Comparison of ENCODE assay signal across 15 cellular contexts in the genomic region with DNA sequence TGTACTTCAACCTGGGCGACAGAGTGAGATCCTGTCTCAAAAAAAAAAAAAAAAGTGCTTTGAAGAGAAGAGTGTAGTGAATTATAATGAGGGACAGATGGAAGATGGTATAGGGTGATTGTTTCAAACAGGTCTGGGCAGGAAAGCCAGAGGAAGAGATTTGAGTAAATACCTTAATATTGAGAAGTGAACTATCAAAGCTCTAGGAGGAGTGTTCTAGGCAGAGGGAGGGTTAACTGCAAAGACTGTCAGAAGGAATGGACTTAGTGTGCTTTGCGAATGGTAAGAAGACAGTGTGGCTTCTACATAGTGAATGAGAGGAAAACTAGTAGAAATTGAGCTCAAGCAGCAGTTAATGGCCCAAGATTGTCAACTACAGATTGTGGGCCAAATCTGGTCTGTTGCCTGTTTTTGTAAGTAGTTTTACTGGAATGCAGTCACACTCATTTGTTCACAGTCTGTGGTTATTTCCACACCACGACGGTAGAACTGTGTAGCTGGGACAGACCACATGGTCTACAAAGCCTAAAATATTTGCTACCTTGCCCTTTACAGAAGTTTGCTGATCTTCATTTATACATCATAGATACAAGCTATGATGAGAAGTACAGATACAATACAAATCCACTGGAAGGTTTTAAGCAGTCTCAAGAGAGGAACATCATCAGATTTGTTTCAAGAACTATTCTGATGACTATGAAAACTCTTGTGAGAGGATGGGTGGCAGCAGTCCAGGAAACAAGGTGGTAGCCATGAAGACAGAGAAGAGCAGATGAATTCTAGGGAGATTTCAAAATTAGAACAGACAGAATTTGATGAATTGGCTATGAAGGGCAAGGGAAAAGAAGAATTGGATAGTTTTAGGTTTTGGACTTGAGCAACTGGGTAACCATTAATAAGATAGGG. TPM values are rescaled to one million over a fixed set of nuclear protein-coding genes. Genes with fewer than 3 reads are reported as not detected.
DNase-seq lines count a peak whose midpoint lies in the region; ATAC-seq and TF ChIP-seq lines count a peak whose summit lies in the region.
"Had no signal": no experiment of that assay in that cellular context is flagged by ENCODE, and none has a peak within 500 bp of the region (broad histone marks: within the 10 kb centered on the region; RNA-seq: fewer than 3 reads in every experiment).

No MANE protein-coding gene starts in this region.

- peaks cover 52% of the 10 kb centered on the region for H3K36me3 Mint-ChIP-seq in activated CD8-positive, alpha-beta memory T cell treated with anti-CD3 and anti-CD28 coated beads, Interleukin-2, amount 10 ng/mL, durations not matched to agents 7 days and 5 days

- intact Hi-C loops in body of pancreas (cut with DNase I), result no loop called here

- ATAC-seq in activated CD8-positive, alpha-beta memory T cell treated with anti-CD3 and anti-CD28 coated beads, Interleukin-2, amount 10 ng/mL, durations not matched to agents 7 days and 5 days, result peak; percentile 81
- ATAC-seq in body of pancreas, result no peak

- DNase-seq in activated CD8-positive, alpha-beta memory T cell treated with anti-CD3 and anti-CD28 coated beads, Interleukin-2, amount 10 ng/mL, durations not matched to agents 7 days and 5 days, result peak; percentile 74
- no peak for DNase-seq in activated CD8-positive, alpha-beta memory T cell treated with anti-CD3 and anti-CD28 coated beads for 24 hours
- DNase-seq in RPMI7951 (ENCODE audit: low read depth), result peak; percentile 7
- DNase-seq in cardiac fibroblast (ENCODE audit: low read depth in 2 of 2), result peak; percentile 5 to 16
- DNase-seq in renal cortical epithelial cell (ENCODE audit: low read depth), result peak; percentile 51
- DNase-seq in kidney glomerular epithelial cell (lab: John Stamatoyannopoulos, UW), result no peak
- no peak for DNase-seq in body of pancreas
- DNase-seq in cerebellar cortex (ENCODE audit: low spot score), result no peak
- DNase-seq: activated gamma-delta T cell treated with Interleukin-2 at 50 U/mL for 16 hours; effector CD4-positive, alpha-beta T cell; HCEC 1CT; heart right ventricle; NCI-H1436; NCI-H748 treated with DMSO at 0.1 percent for 48 hours had no signal

- H3K27me3 Mint-ChIP-seq in activated CD8-positive, alpha-beta memory T cell treated with anti-CD3 and anti-CD28 coated beads, Interleukin-2, amount 10 ng/mL, durations not matched to agents 7 days and 5 days, result no peaks in the 10 kb centered on the region

- H3K27ac ChIP-seq in body of pancreas, result no peak overlapping the region
- H3K27ac ChIP-seq: heart right ventricle, vagina had no signal

- peaks cover 0 to 8% of the 10 kb centered on the region in 2 donors for H3K36me3 ChIP-seq in body of pancreas (replicated peaks in 1 of 2; ENCODE audit: insufficient read depth in 1 of 2, low read depth in 2 of 2)

- TF ChIP-seq CTCF in cardiac fibroblast (IDR thresholded peaks at IDR 0.05; ENCODE audit: low read depth, low read length) (no peak), body of pancreas (IDR thresholded peaks at IDR 0.05) (no peak)

- WGBS in body of pancreas, 2 donors, result 79 to 85% methylated on average over 4 of the region's 4 CpGs

- H3K9me3 ChIP-seq in body of pancreas, result no peaks in the 10 kb centered on the region
- H3K9me3 ChIP-seq: heart right ventricle, vagina had no signal

- peak overlapping the region; percentile 78 for H3K27ac Mint-ChIP-seq in activated CD8-positive, alpha-beta memory T cell treated with anti-CD3 and anti-CD28 coated beads, Interleukin-2, amount 10 ng/mL, durations not matched to agents 7 days and 5 days

- H3K4me1 ChIP-seq in body of pancreas, result peaks cover 4% of the 10 kb centered on the region
- H3K4me1 ChIP-seq: heart right ventricle, vagina had no signal

- TF ChIP-seq POLR2A in body of pancreas (IDR thresholded peaks at IDR 0.05), result no peak

- peaks cover 29% of the 10 kb centered on the region for H3K4me1 Mint-ChIP-seq in activated CD8-positive, alpha-beta memory T cell treated with anti-CD3 and anti-CD28 coated beads, Interleukin-2, amount 10 ng/mL, durations not matched to agents 7 days and 5 days

- H3K27me3 ChIP-seq in body of pancreas, result no peaks in the 10 kb centered on the region
- H3K27me3 ChIP-seq: heart right ventricle, vagina had no signal

- CTCF ChIA-PET in activated CD8-positive, alpha-beta memory T cell treated with anti-CD3 and anti-CD28 coated beads, Interleukin-2, amount 10 ng/mL, durations not matched to agents 7 days and 5 days (lab: Charles Lee), result interaction anchor here (0.5 to 1.3 kb wide), 2 partner anchors 10 to 20 kb away, joined by 3 to 6 read pairs; no protein-coding TSS in a partner anchor

- H3K4me3 ChIP-seq in cardiac fibroblast (replicated peaks in 1 of 2; ENCODE audit: low read depth in 2 of 2, low read length in 2 of 2) (no peak overlapping the region), body of pancreas (no peak overlapping the region)
- H3K4me3 ChIP-seq: heart right ventricle, vagina had no signal

- H3K9me3 Mint-ChIP-seq in activated CD8-positive, alpha-beta memory T cell treated with anti-CD3 and anti-CD28 coated beads, Interleukin-2, amount 10 ng/mL, durations not matched to agents 7 days and 5 days (ENCODE audit: low read depth), result no peaks in the 10 kb centered on the region

- H3K4me3 Mint-ChIP-seq in activated CD8-positive, alpha-beta memory T cell treated with anti-CD3 and anti-CD28 coated beads, Interleukin-2, amount 10 ng/mL, durations not matched to agents 7 days and 5 days, result no peak overlapping the region

RNA-seq across cellular contexts. Expression of a gene that starts 16.5 kb away (rescaled TPM):
- not detected for total RNA-seq in activated CD8-positive, alpha-beta memory T cell treated with anti-CD3 and anti-CD28 coated beads, Interleukin-2, amount 10 ng/mL, durations not matched to agents 7 days and 5 days
- total RNA-seq in RPMI7951 (2014; rRNA removed; shearing (Covaris generic)), result not detected in 2 replicates
- 0.40 TPM in 1 of 2 replicates, not detected in the other for total RNA-seq in renal cortical epithelial cell
- total RNA-seq in body of pancreas, result not detected
- total RNA-seq: vagina had no signal

Comparison
In these comparisons a context has a peak if more than half of its experiments do, and no peak if none do; other contexts are left out.
1. DNase-seq: peak in activated CD8-positive, alpha-beta memory T cell treated with anti-CD3 and anti-CD28 coated beads, Interleukin-2, amount 10 ng/mL, durations not matched to agents 7 days and 5 days (single experiment), RPMI7951 (single experiment), cardiac fibroblast (2 of 2) and renal cortical epithelial cell (single experiment); none in activated CD8-positive, alpha-beta memory T cell treated with anti-CD3 and anti-CD28 coated beads for 24 hours (single experiment), kidney glomerular epithelial cell (single experiment), body of pancreas (0 of 4) and cerebellar cortex (single experiment).